Comparison of ENCODE assay signal across 1 cellular context in genomic region chr5:31771500-31771899, GRCh38.
TF ChIP-seq lines count a peak whose summit lies in the region.

No MANE protein-coding gene starts in this region.

TF ChIP-seq in GM12878, 131 proteins besides CTCF, POLR2A, EP300 and RAD21 (continued from another document):
- no peak for TF ChIP-seq BCLAF1 (IDR thresholded peaks at IDR 0.05)
TF ChIP-seq in GM12878: peak in this region for 0.
